9 cellular contexts compared by ENCODE assay signal in genomic region chr7:79497728-79498127, GRCh38. TPM values are rescaled to one million over a fixed set of nuclear protein-coding genes. Genes with fewer than 3 reads are reported as not detected.
"Had no signal": no experiment of that assay in that cellular context is flagged by ENCODE, and none has a peak within 500 bp of the region (broad histone marks: within the 10 kb centered on the region; RNA-seq: fewer than 3 reads in every experiment).

No MANE protein-coding gene starts in this region.

- H3K4me3 ChIP-seq: GM12878 had no signal

- DNase-seq: GDM1, GF-D8 had no signal

- FAIRE-seq: G401.6, GM12878, GM12891, GM12892, GM18507, GM19239 had no signal

RNA-seq across cellular contexts. Expression of gene MAGI2, which starts 44.3 kb away (rescaled TPM):
- total RNA-seq: G401 had no signal
